ENCODE assay signal across 8 cellular contexts in genomic region chr19:2207991-2208860, GRCh38. TPM values are rescaled to one million over a fixed set of nuclear protein-coding genes. Genes with fewer than 3 reads are reported as not detected.
A peak's percentile ranks its signal among the peaks of the same experiment; 100 is the strongest.
DNase-seq lines count a peak whose midpoint lies in the region; ATAC-seq and TF ChIP-seq lines count a peak whose summit lies in the region.

No MANE protein-coding gene starts in this region.

- intact Hi-C loops in activated CD8-positive, alpha-beta T cell treated with anti-CD3 and anti-CD28 coated beads for 36 hours (cut with micrococcal nuclease): no loop called here

- no peaks in the 10 kb centered on the region for H3K27me3 ChIP-seq in thoracic aorta (replicated peaks; ENCODE audit: insufficient read depth)

- DNase-seq in activated CD4-positive, alpha-beta T cell treated with anti-CD3 and anti-CD28 coated beads, Interleukin-2, amount 10 ng/mL, durations not matched to agents 7 days and 5 days: peak; percentile 15
- no peak for DNase-seq in activated CD4-positive, alpha-beta T cell treated with anti-CD3 and anti-CD28 coated beads for 1 hour
- DNase-seq in activated CD8-positive, alpha-beta T cell treated with anti-CD3 and anti-CD28 coated beads for 36 hours: peak; percentile 68
- DNase-seq in iPS-NIHi7 (ENCODE audit: extremely low spot score) (peak; percentile 84), thoracic aorta (ENCODE audit: low spot score) (peak; percentile 12), DMS79 (lab: John Stamatoyannopoulos, UW) (no peak)

- H3K27ac ChIP-seq in thoracic aorta: no peak overlapping the region

- no peaks in the 10 kb centered on the region for H3K4me1 ChIP-seq in thoracic aorta (ENCODE audit: control insufficient read depth in 1 of 2, low read depth in 2 of 2)

- no peak overlapping the region for H3K4me3 ChIP-seq in thoracic aorta

- peaks cover 64% of the 10 kb centered on the region for H3K36me3 ChIP-seq in thoracic aorta

- H3K4me1 Mint-ChIP-seq in activated CD4-positive, alpha-beta T cell treated with anti-CD3 and anti-CD28 coated beads, Interleukin-2, amount 10 ng/mL, durations not matched to agents 7 days and 5 days: no peaks in the 10 kb centered on the region
- no peaks in the 10 kb centered on the region for H3K4me1 Mint-ChIP-seq in activated CD8-positive, alpha-beta T cell treated with anti-CD3 and anti-CD28 coated beads for 36 hours (ENCODE audit: low read depth)

- no peaks in the 10 kb centered on the region for H3K27me3 Mint-ChIP-seq in activated CD4-positive, alpha-beta T cell treated with anti-CD3 and anti-CD28 coated beads, Interleukin-2, amount 10 ng/mL, durations not matched to agents 7 days and 5 days
- no peaks in the 10 kb centered on the region for H3K27me3 Mint-ChIP-seq in activated CD8-positive, alpha-beta T cell treated with anti-CD3 and anti-CD28 coated beads for 36 hours

- ATAC-seq in activated CD8-positive, alpha-beta T cell treated with anti-CD3 and anti-CD28 coated beads for 36 hours: peak; percentile 62
- ATAC-seq in thoracic aorta (ENCODE audit: insufficient number of reproducible peaks, low FRiP score, low read depth): no peak
- no peak for ATAC-seq in GM19395 (IDR thresholded peaks at IDR 0.05; ENCODE audit: unreplicated experiment)
- ATAC-seq in GM19467 (IDR thresholded peaks at IDR 0.05; ENCODE audit: unreplicated experiment): no peak

- peaks cover 18% of the 10 kb centered on the region for H3K36me3 Mint-ChIP-seq in activated CD4-positive, alpha-beta T cell treated with anti-CD3 and anti-CD28 coated beads, Interleukin-2, amount 10 ng/mL, durations not matched to agents 7 days and 5 days (ENCODE audit: low read depth)
- peaks cover 23% of the 10 kb centered on the region for H3K36me3 Mint-ChIP-seq in activated CD8-positive, alpha-beta T cell treated with anti-CD3 and anti-CD28 coated beads for 36 hours (ENCODE audit: low read depth)

- no peak for TF ChIP-seq CTCF in activated CD8-positive, alpha-beta T cell treated with anti-CD3 and anti-CD28 coated beads for 36 hours (IDR thresholded peaks at IDR 0.05)
- no peak for TF ChIP-seq CTCF in thoracic aorta (IDR thresholded peaks at IDR 0.05)

- POLR2A ChIA-PET in activated CD4-positive, alpha-beta T cell treated with anti-CD3 and anti-CD28 coated beads, Interleukin-2, amount 10 ng/mL, durations not matched to agents 7 days and 5 days (lab: Charles Lee): no interaction called here
- POLR2A ChIA-PET in activated CD8-positive, alpha-beta T cell treated with anti-CD3 and anti-CD28 coated beads for 36 hours (lab: Charles Lee): interaction anchor here (0.5 to 1.4 kb wide), 2 partner anchors 25 to 577 kb away, joined by 3 to 4 read pairs; no protein-coding TSS in a partner anchor

- CTCF ChIA-PET in activated CD4-positive, alpha-beta T cell treated with anti-CD3 and anti-CD28 coated beads, Interleukin-2, amount 10 ng/mL, durations not matched to agents 7 days and 5 days (lab: Charles Lee): interaction anchor here (1.5 kb wide), 1 partner anchor 10 kb away, joined by 3 read pairs; no protein-coding TSS in a partner anchor
- CTCF ChIA-PET in activated CD8-positive, alpha-beta T cell treated with anti-CD3 and anti-CD28 coated beads for 36 hours (lab: Charles Lee): interaction anchor here (1.5 kb wide), 1 partner anchor 54 kb away, joined by 3 read pairs; no protein-coding TSS in a partner anchor

- no peak overlapping the region for H3K4me3 Mint-ChIP-seq in activated CD4-positive, alpha-beta T cell treated with anti-CD3 and anti-CD28 coated beads, Interleukin-2, amount 10 ng/mL, durations not matched to agents 7 days and 5 days
- H3K4me3 Mint-ChIP-seq in activated CD8-positive, alpha-beta T cell treated with anti-CD3 and anti-CD28 coated beads for 36 hours: no peak overlapping the region

- no peaks in the 10 kb centered on the region for H3K9me3 ChIP-seq in thoracic aorta

- no peak overlapping the region for H3K27ac Mint-ChIP-seq in activated CD4-positive, alpha-beta T cell treated with anti-CD3 and anti-CD28 coated beads, Interleukin-2, amount 10 ng/mL, durations not matched to agents 7 days and 5 days
- H3K27ac Mint-ChIP-seq in activated CD8-positive, alpha-beta T cell treated with anti-CD3 and anti-CD28 coated beads for 36 hours: no peak overlapping the region

- no peaks in the 10 kb centered on the region for H3K9me3 Mint-ChIP-seq in activated CD4-positive, alpha-beta T cell treated with anti-CD3 and anti-CD28 coated beads, Interleukin-2, amount 10 ng/mL, durations not matched to agents 7 days and 5 days
- no peaks in the 10 kb centered on the region for H3K9me3 Mint-ChIP-seq in activated CD8-positive, alpha-beta T cell treated with anti-CD3 and anti-CD28 coated beads for 36 hours

RNA-seq across cellular contexts. Expression of gene PLEKHJ1, which starts 27.9 kb away (rescaled TPM):
- total RNA-seq in activated CD4-positive, alpha-beta T cell treated with anti-CD3 and anti-CD28 coated beads, Interleukin-2, amount 10 ng/mL, durations not matched to agents 7 days and 5 days: 10 to 100 TPM; 56.2 to 71.9 TPM
- total RNA-seq in activated CD8-positive, alpha-beta T cell treated with anti-CD3 and anti-CD28 coated beads for 36 hours: 10 to 100 TPM; 65.3 to 72.8 TPM
- total RNA-seq in thoracic aorta: 10 to 100 TPM; 26.3 to 46.2 TPM

RNA-seq across cellular contexts. Expression of gene SF3A2, which starts 28.4 kb away (rescaled TPM):
- 100 to 1,000 TPM; 142 to 151 TPM for total RNA-seq in activated CD4-positive, alpha-beta T cell treated with anti-CD3 and anti-CD28 coated beads, Interleukin-2, amount 10 ng/mL, durations not matched to agents 7 days and 5 days
- 100 to 1,000 TPM; 157 to 163 TPM for total RNA-seq in activated CD8-positive, alpha-beta T cell treated with anti-CD3 and anti-CD28 coated beads for 36 hours
- 10 to 100 TPM; 23.8 to 43.7 TPM for total RNA-seq in thoracic aorta

RNA-seq across cellular contexts. Expression of gene AMH, which starts 40.9 kb away (rescaled TPM):
- 1 to 10 TPM; 5.2 to 9.2 TPM for total RNA-seq in activated CD4-positive, alpha-beta T cell treated with anti-CD3 and anti-CD28 coated beads, Interleukin-2, amount 10 ng/mL, durations not matched to agents 7 days and 5 days
- total RNA-seq in activated CD8-positive, alpha-beta T cell treated with anti-CD3 and anti-CD28 coated beads for 36 hours: 1 to 10 TPM; 4.5 to 6.1 TPM
- total RNA-seq in thoracic aorta: under 1 TPM; 0.92 to 0.95 TPM

RNA-seq across cellular contexts. Expression of gene DOT1L, which starts 44.5 kb away (rescaled TPM):
- 10 to 100 TPM; 62.3 to 66.2 TPM for total RNA-seq in activated CD4-positive, alpha-beta T cell treated with anti-CD3 and anti-CD28 coated beads, Interleukin-2, amount 10 ng/mL, durations not matched to agents 7 days and 5 days
- 10 to 100 TPM; 92.7 to 96.6 TPM for total RNA-seq in activated CD8-positive, alpha-beta T cell treated with anti-CD3 and anti-CD28 coated beads for 36 hours
- total RNA-seq in thoracic aorta: 10 to 100 TPM; 12.3 to 33.4 TPM

RNA-seq across cellular contexts. Expression of gene JSRP1, which starts 48.0 kb away (rescaled TPM):
- under 1 TPM in 1 of 2 experiments, not detected in 1; 0.27 TPM for total RNA-seq in activated CD4-positive, alpha-beta T cell treated with anti-CD3 and anti-CD28 coated beads, Interleukin-2, amount 10 ng/mL, durations not matched to agents 7 days and 5 days
- 1 to 10 TPM; 1.0 TPM for total RNA-seq in activated CD8-positive, alpha-beta T cell treated with anti-CD3 and anti-CD28 coated beads for 36 hours
- total RNA-seq in thoracic aorta: not detected

Comparison
In these comparisons a context has a peak if more than half of its experiments do, and no peak if none do; other contexts are left out.
1. DNase-seq: peak in activated CD4-positive, alpha-beta T cell treated with anti-CD3 and anti-CD28 coated beads, Interleukin-2, amount 10 ng/mL, durations not matched to agents 7 days and 5 days (single experiment), activated CD8-positive, alpha-beta T cell treated with anti-CD3 and anti-CD28 coated beads for 36 hours (single experiment), iPS-NIHi7 (single experiment) and thoracic aorta (single experiment); none in activated CD4-positive, alpha-beta T cell treated with anti-CD3 and anti-CD28 coated beads for 1 hour (single experiment) and DMS79 (single experiment).